In genomic region chr2:76850969-76851368, GRCh38 we compare ENCODE assay signal across 13 cellular contexts.
"Had no signal": no experiment of that assay in that cellular context is flagged by ENCODE, and none has a peak within 500 bp of the region (broad histone marks: within the 10 kb centered on the region; RNA-seq: fewer than 3 reads in every experiment).

No MANE protein-coding gene starts in this region.

- ATAC-seq: activated CD4-positive, CD25-positive, alpha-beta regulatory T cell treated with anti-CD3 and anti-CD28 coated beads, Interleukin-2, amount 50 U/mL, for 24 hours; left lung; stimulated activated naive CD8-positive, alpha-beta T cell treated with anti-CD3 and anti-CD28 coated beads, Interleukin-15, amount 100 ng/mL, for 72 hours; upper lobe of right lung had no signal

- DNase-seq: activated naive CD4-positive, alpha-beta T cell; activated naive CD8-positive, alpha-beta T cell treated with anti-CD3 and anti-CD28 coated beads, Interleukin-2, amount 10 ng/mL, durations not matched to agents 7 days and 5 days; central memory CD4-positive, alpha-beta T cell; colonic mucosa; esophagus squamous epithelium; left lung; mammary epithelial cell; sigmoid colon; spleen; stimulated activated naive CD8-positive, alpha-beta T cell treated with anti-CD3 and anti-CD28 coated beads, Interleukin-15, amount 100 ng/mL, for 72 hours; testis; upper lobe of right lung had no signal
